ENCODE assay signal across 8 cellular contexts in the genomic region with DNA sequence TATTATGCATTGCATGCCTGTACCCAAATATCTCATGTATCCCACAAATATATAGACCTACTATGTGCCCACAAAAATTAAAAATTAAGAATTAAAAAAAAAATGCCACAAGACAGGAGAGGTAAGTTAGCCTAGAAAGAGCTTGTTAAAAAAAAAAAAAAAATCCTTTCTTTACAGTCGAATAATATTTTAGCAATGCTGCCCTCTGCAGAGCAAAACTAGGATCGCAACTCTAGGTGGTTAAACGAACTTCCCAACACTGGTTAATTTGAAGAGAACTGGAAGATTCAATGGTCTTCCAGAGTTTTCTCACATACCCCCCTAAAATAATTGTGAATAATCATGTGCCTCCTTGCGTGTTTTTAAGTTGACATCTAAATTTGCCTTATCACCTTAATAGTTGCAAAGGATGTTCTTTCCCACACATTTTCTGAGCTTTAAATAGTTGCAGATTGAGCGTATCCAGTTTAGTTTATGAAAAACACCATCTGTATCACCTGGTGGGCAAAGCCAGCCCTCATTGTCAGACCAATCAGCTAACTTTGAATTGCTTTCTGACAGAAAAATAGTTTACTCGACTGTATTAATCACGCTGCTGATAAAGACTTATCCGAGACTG. TPM values are rescaled to one million over a fixed set of nuclear protein-coding genes. Genes with fewer than 3 reads are reported as not detected.
DNase-seq lines count a peak whose midpoint lies in the region; ATAC-seq and TF ChIP-seq lines count a peak whose summit lies in the region.

No MANE protein-coding gene starts in this region.

- TF ChIP-seq CTCF in choroid plexus epithelial cell (conservative IDR thresholded peaks at IDR 0.05; ENCODE audit: low read depth, low read length) (peak; percentile 76), right lobe of liver (IDR thresholded peaks at IDR 0.05) (peak; percentile 68 to 78 (median 74))

- peak overlapping the region in 1 of 3 donors; percentile 29 for H3K27ac ChIP-seq in right lobe of liver

- H3K4me1 ChIP-seq in right lobe of liver: peaks cover 0 to 8% (median 0%) of the 10 kb centered on the region in 4 donors

- ATAC-seq in right lobe of liver (peak; percentile 75 to 83 (median 78)), HG02588 (IDR thresholded peaks at IDR 0.05; ENCODE audit: unreplicated experiment) (no peak)

- WGBS in right lobe of liver (ENCODE audit: insufficient coverage, low coverage, low lambda C conversion rate, missing lambda C conversion rate): 41% methylated on average over 8 of the region's 8 CpGs

- TF ChIP-seq POLR2A in right lobe of liver (IDR thresholded peaks at IDR 0.05): no peak

- DNase-seq in DMS 273 (lab: John Stamatoyannopoulos, UW; ENCODE audit: unreplicated experiment) (peak; percentile 75), DMS 273 treated with DMSO at 0.1 percent for 48 hours (lab: John Stamatoyannopoulos, UW) (no peak), NCI-H2107 (lab: John Stamatoyannopoulos, UW) (peak; percentile 40), choroid plexus epithelial cell (ENCODE audit: low read depth) (peak; percentile 78), right lobe of liver (peak in 1 of 3 donors; percentile 68)
- peak; percentile 63 for DNase-seq in activated CD4-positive, CD25-positive, alpha-beta regulatory T cell treated with anti-CD3 and anti-CD28 coated beads, Interleukin-2, amount 50 U/mL, for 72 hours
- peak; percentile 73 for DNase-seq in stimulated activated CD8-positive, alpha-beta memory T cell treated with anti-CD3 and anti-CD28 coated beads, Interleukin-15, amount 100 ng/mL, for 1 hour (ENCODE audit: low read depth)

- intact Hi-C loops in right lobe of liver (cut with DNase I): loop anchor here (5.0 to 10.0 kb wide), 2 partner anchors 245 to 458 kb away; no protein-coding TSS in a partner anchor

- H3K36me3 ChIP-seq in right lobe of liver: no peaks in the 10 kb centered on the region

- H3K4me3 ChIP-seq in choroid plexus epithelial cell (ENCODE audit: low read depth, low read length) (no peak overlapping the region), right lobe of liver (no peak overlapping the region)

- no peaks in the 10 kb centered on the region for H3K27me3 ChIP-seq in right lobe of liver

- no peaks in the 10 kb centered on the region for H3K9me3 ChIP-seq in right lobe of liver

RNA-seq across cellular contexts. Expression of gene RCBTB2, which starts 47.4 kb away (rescaled TPM):
- total RNA-seq in right lobe of liver: 1 to 10 TPM; 2.6 to 7.5 (median 4.8) TPM
